Comparison of ENCODE assay signal across 8 cellular contexts in genomic region chr3:105798381-105798934, GRCh38.
A peak's percentile ranks its signal among the peaks of the same experiment; 100 is the strongest.
DNase-seq lines count a peak whose midpoint lies in the region; ATAC-seq, FAIRE-seq and TF ChIP-seq lines count a peak whose summit lies in the region.

No MANE protein-coding gene starts in this region.

- no peaks in the 10 kb centered on the region for H3K9me3 ChIP-seq in K562 (replicated peaks; ENCODE audit: control insufficient read depth, insufficient read depth, low read depth, low read length)

- CTCF ChIA-PET in GM10248 (lab: Yijun Ruan, JAX) (interaction anchor here (0.8 to 1.8 kb wide), 6 partner anchors 10 to 41 kb away, joined by 3 to 7 read pairs (median 4); no protein-coding TSS in a partner anchor), K562 (lab: Yijun Ruan, JAX; ENCODE audit: low intra/inter-chr PET ratio) (no interaction called here)

- no peak overlapping the region for H3K4me2 ChIP-seq in K562 (ENCODE audit: insufficient read depth, low read length)

- no peak for TF ChIP-seq EP300 in K562 (IDR thresholded peaks at IDR 0.05; ENCODE audit: low read length)

- no peaks in the 10 kb centered on the region for H3K27me3 ChIP-seq in K562 (ENCODE audit: control insufficient read depth in 2 of 2, insufficient read depth in 2 of 2, low read length in 2 of 2)

- no peaks in the 10 kb centered on the region for H3K9me1 ChIP-seq in K562 (ENCODE audit: control insufficient read depth, insufficient read depth, low read length)

- BruUV-seq in K562 (replicated peaks; lab: Mats Ljungman, UMichigan), result no TSS peak

- POLR2A ChIA-PET in GM10248 (lab: Yijun Ruan, JAX), result interaction anchor here (0.6 kb wide), 1 partner anchor 15 kb away, joined by 3 read pairs; no protein-coding TSS in a partner anchor
- POLR2A ChIA-PET in K562 (lab: Yijun Ruan, JAX), result interaction anchor here (1.5 kb wide), 1 partner anchor 11 kb away, joined by 5 read pairs; no protein-coding TSS in a partner anchor

- in situ Hi-C loops in K562 (cut with MboI), result no loop called here

- H3K4me1 ChIP-seq in K562 (replicated peaks in 1 of 2; ENCODE audit: control insufficient read depth in 2 of 2, insufficient read depth in 2 of 2, low read length in 2 of 2), result no peaks in the 10 kb centered on the region; a peak in 2 of 5 replicates

- DNase-seq in GM10248 (ENCODE audit: extremely low spot score), result peak; percentile 40
- DNase-seq in K562 (ENCODE audit: extremely low read depth in 1 of 4, low spot score in 3 of 4), result no peak
- DNase-seq in Ammon's horn (ENCODE audit: low spot score), result no peak
- DNase-seq in SK-N-DZ (ENCODE audit: low spot score), result no peak
- DNase-seq in NCI-H1417 (lab: John Stamatoyannopoulos, UW), result no peak
- DNase-seq in activated CD8-positive, alpha-beta memory T cell treated with anti-CD3 and anti-CD28 coated beads, Interleukin-2, amount 50 U/mL, for 4 hours, result no peak

- 17% methylated on average over 1 of the region's 1 CpG for WGBS in K562 (ENCODE audit: insufficient coverage, low coverage, missing lambda C conversion rate)

- FAIRE-seq in K562 (lab: Jason Lieb, UNC), result no peak

- intact Hi-C loops in K562 (cut with micrococcal nuclease), result no loop called here

- H3K36me3 ChIP-seq in K562 (ENCODE audit: control insufficient read depth, insufficient read depth, low read length), result no peaks in the 10 kb centered on the region

- TF ChIP-seq CTCF in GM10248 (IDR thresholded peaks at IDR 0.05; ENCODE audit: control extremely low read depth, extremely low read depth, low read depth, missing control alignments), result no peak
- no peak for TF ChIP-seq CTCF in K562 (IDR thresholded peaks at IDR 0.05 in 2 of 3, conservative IDR thresholded peaks at IDR 0.05 in 1 of 3; ENCODE audit: insufficient read depth in 2 of 3, low read depth in 1 of 3, low read length in 3 of 3)

- H3K79me2 ChIP-seq in K562 (ENCODE audit: control insufficient read depth, insufficient read depth, low read length), result no peaks in the 10 kb centered on the region

- no peak overlapping the region for H3K4me3 ChIP-seq in K562

- TF ChIP-seq RAD21 in K562 (CRISPR knock-in tag; conservative IDR thresholded peaks at IDR 0.05 in 1 of 2, IDR thresholded peaks at IDR 0.05 in 1 of 2), result no peak

- ATAC-seq in GM21447 (IDR thresholded peaks at IDR 0.05; ENCODE audit: unreplicated experiment) (peak; percentile 81), HG03571 (IDR thresholded peaks at IDR 0.05; ENCODE audit: unreplicated experiment) (peak; percentile 74), K562 (no peak)

- H3K27ac ChIP-seq in K562 (ENCODE audit: extremely low read depth, low read depth, low read length), result no peak overlapping the region

- no peak overlapping the region for H3K9ac ChIP-seq in K562 (ENCODE audit: insufficient read depth in 1 of 2, low read depth in 2 of 2, low read length in 2 of 2)

- TF ChIP-seq POLR2A in K562 (conservative IDR thresholded peaks at IDR 0.05), result no peak

- H2AFZ ChIP-seq in K562 (ENCODE audit: low read depth, low read length), result no peak overlapping the region

- H4K20me1 ChIP-seq in K562 (replicated peaks; ENCODE audit: control insufficient read depth, insufficient read depth, low read length), result no peaks in the 10 kb centered on the region

TF ChIP-seq in K562, 482 proteins besides CTCF, POLR2A, EP300 and RAD21:
- peak; percentile 80 for TF ChIP-seq PKNOX1 (IDR thresholded peaks at IDR 0.05)
- no peak for TF ChIP-seq SMARCA5 (IDR thresholded peaks at IDR 0.05)
- no peak for TF ChIP-seq YBX1 (IDR thresholded peaks at IDR 0.05)
- no peak for TF ChIP-seq KDM2B (CRISPR knock-in tag; IDR thresholded peaks at IDR 0.05)
- TF ChIP-seq TRIM24 (IDR thresholded peaks at IDR 0.05), result no peak
- no peak for TF ChIP-seq ZNF655 (CRISPR knock-in tag; IDR thresholded peaks at IDR 0.05)
- no peak for TF ChIP-seq ZNF445 (CRISPR knock-in tag; IDR thresholded peaks at IDR 0.05; ENCODE audit: low read depth)
- no peak for TF ChIP-seq TARDBP (IDR thresholded peaks at IDR 0.05)
- TF ChIP-seq DMBX1 (CRISPR knock-in tag; IDR thresholded peaks at IDR 0.05; ENCODE audit: borderline replicate concordance), result no peak
- no peak for TF ChIP-seq GATA2 (CRISPR knock-in tag; IDR thresholded peaks at IDR 0.05)
- no peak for TF ChIP-seq PBX2 (CRISPR knock-in tag; IDR thresholded peaks at IDR 0.05; ENCODE audit: low read depth)
- TF ChIP-seq PBX2 (tag; conservative IDR thresholded peaks at IDR 0.05; ENCODE audit: low read depth), result 0 out of 2 replicates have a peak, but pooled peaks have one; percentile 26
- TF ChIP-seq CHAMP1 (IDR thresholded peaks at IDR 0.05), result no peak
- TF ChIP-seq E2F3 (CRISPR knock-in tag; IDR thresholded peaks at IDR 0.05), result no peak
- TF ChIP-seq ZBTB8A (IDR thresholded peaks at IDR 0.05; ENCODE audit: partially characterized antibody), result no peak
